ENCODE assay signal across 19 cellular contexts in the genomic region with DNA sequence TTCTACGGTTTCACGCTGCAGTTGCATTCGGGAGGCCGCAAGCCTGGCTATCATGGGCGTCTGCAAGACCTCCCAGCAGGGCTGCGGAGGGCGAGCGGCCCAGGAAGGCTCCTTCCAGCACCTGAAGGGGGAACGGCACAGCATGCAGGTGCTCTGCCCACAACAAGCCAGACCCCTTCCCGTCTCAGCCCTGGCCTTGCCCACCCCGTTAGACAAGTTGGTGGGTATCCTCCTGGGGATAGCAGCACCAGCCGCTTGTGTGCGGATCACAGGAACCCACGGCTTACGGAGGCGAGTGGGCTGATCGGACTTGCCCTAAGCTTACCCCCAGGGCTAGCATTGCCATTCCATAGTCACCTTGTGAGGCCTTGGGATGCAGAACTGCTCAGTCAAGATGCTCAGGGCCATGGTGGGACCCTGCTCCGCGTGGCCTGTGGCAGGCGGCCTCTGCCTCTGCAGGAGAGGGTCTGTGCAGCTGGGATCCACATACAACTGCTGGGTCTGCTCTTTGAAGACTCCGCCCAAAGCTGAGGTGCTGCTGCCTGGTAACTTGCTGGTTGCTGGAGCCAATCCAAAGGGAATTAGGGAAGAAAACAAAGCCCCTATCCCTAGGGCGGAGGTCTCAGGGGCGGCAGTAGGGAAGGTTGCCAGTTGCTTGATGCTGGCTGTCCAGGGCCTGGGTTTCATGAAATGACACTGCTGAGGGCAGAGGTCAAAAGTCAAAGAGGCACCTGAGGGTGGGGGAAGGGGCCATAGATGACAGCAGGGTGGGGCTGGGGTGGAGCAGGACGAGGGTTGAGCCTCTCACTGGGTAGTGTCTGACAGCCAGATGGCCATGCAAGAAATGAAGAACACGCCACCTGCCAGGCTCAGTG. TPM values are rescaled to one million over a fixed set of nuclear protein-coding genes. Genes with fewer than 3 reads are reported as not detected.
A peak's percentile ranks its signal among the peaks of the same experiment; 100 is the strongest.
DNase-seq lines count a peak whose midpoint lies in the region; ATAC-seq, FAIRE-seq and TF ChIP-seq lines count a peak whose summit lies in the region.
"Had no signal": no experiment of that assay in that cellular context is flagged by ENCODE, and none has a peak within 500 bp of the region (broad histone marks: within the 10 kb centered on the region; RNA-seq: fewer than 3 reads in every experiment).

No MANE protein-coding gene starts in this region.

- intact Hi-C loops in mucosa of descending colon (cut with DNase I, micrococcal nuclease), result no loop called here

- ATAC-seq in mucosa of descending colon, result peak; percentile 43
- ATAC-seq in HG02840 (IDR thresholded peaks at IDR 0.05; ENCODE audit: low FRiP score, unreplicated experiment), result no peak

- H3K9me3 ChIP-seq in Peyer's patch (no peaks in the 10 kb centered on the region), mucosa of descending colon (no peaks in the 10 kb centered on the region), hepatocyte (ENCODE audit: low read depth) (no peaks in the 10 kb centered on the region)

- H3K4me3 ChIP-seq in Peyer's patch, result no peak overlapping the region
- H3K4me3 ChIP-seq in mucosa of descending colon, result no peak overlapping the region
- H3K4me3 ChIP-seq in hepatocyte, result no peak overlapping the region

- H3K27ac ChIP-seq in Peyer's patch, result no peak overlapping the region
- H3K27ac ChIP-seq in hepatocyte, result no peak overlapping the region

- H3K27me3 ChIP-seq in Peyer's patch (no peaks in the 10 kb centered on the region), hepatocyte (peaks cover 45% of the 10 kb centered on the region)

- no peak for TF ChIP-seq POLR2A in GM12891 (IDR thresholded peaks at IDR 0.05; ENCODE audit: low read depth, low read length)
- TF ChIP-seq POLR2A in Peyer's patch (IDR thresholded peaks at IDR 0.05), result no peak

- H3K36me3 ChIP-seq in Peyer's patch (no peaks in the 10 kb centered on the region), mucosa of descending colon (ENCODE audit: low read depth) (no peaks in the 10 kb centered on the region), hepatocyte (replicated peaks; ENCODE audit: insufficient read depth, low read depth) (no peaks in the 10 kb centered on the region)

- H3K79me2 ChIP-seq in hepatocyte, result peaks cover 11% of the 10 kb centered on the region

- TF ChIP-seq CTCF in Peyer's patch (IDR thresholded peaks at IDR 0.05) (no peak), mucosa of descending colon (IDR thresholded peaks at IDR 0.05) (no peak), hepatocyte (IDR thresholded peaks at IDR 0.05; ENCODE audit: poor library complexity) (no peak)

- 88% methylated on average over 25 of the region's 25 CpGs for WGBS in hepatocyte (ENCODE audit: low lambda C conversion rate, missing lambda C conversion rate)

- no peak overlapping the region for H3K4me2 ChIP-seq in hepatocyte

- H3K4me1 ChIP-seq in Peyer's patch (peaks cover 0 to 66% (median 0%) of the 10 kb centered on the region in 4 donors), mucosa of descending colon (ENCODE audit: low read depth) (peaks cover 28% of the 10 kb centered on the region), hepatocyte (ENCODE audit: insufficient read depth) (no peaks in the 10 kb centered on the region)

- no peak for FAIRE-seq in GM12891 (lab: Jason Lieb, UNC)

- DNase-seq in 8988T, result peak; percentile 21
- DNase-seq in GM12891 (ENCODE audit: insufficient read length, low spot score), result peak; percentile 5
- DNase-seq in Peyer's patch, result peak in 2 of 3 donors; percentile 71 to 80
- DNase-seq in mucosa of descending colon, result peak in 2 of 3 donors; percentile 58 to 63
- DNase-seq in activated CD4-positive, alpha-beta T cell treated with anti-CD3 and anti-CD28 coated beads, Interleukin-2, amount 50 U/mL, for 48 hours, result no peak
- DNase-seq in NCI-H226, result no peak
- no peak for DNase-seq in hepatocyte (ENCODE audit: low spot score)
- DNase-seq: activated CD8-positive, alpha-beta memory T cell treated with anti-CD3 and anti-CD28 coated beads for 24 hours; activated naive CD4-positive, alpha-beta T cell treated with anti-CD3 and anti-CD28 coated beads, Interleukin-2, amount 50 U/mL, for 16 hours; cerebellar nuclear complex; hippocampal formation; mesendoderm; NCI-H2227 treated with DMSO at 0.1 percent for 48 hours; SHP77; stimulated activated CD4-positive, alpha-beta T cell treated with anti-CD3 and anti-CD28 coated beads, Interleukin-2, amount 100 ng/mL, for 48 hours; stimulated activated naive CD4-positive, alpha-beta T cell; T1000 had no signal

- no peak overlapping the region for H2AFZ ChIP-seq in hepatocyte

- H3K9me2 ChIP-seq in hepatocyte (replicated peaks; ENCODE audit: insufficient read depth), result no peaks in the 10 kb centered on the region

- H4K20me1 ChIP-seq in hepatocyte (ENCODE audit: insufficient read depth, poor library complexity, severe bottlenecking), result peaks cover 2% of the 10 kb centered on the region

TF ChIP-seq in GM12891, 5 proteins besides CTCF, POLR2A, EP300 and RAD21:
- TF ChIP-seq POU2F2 (IDR thresholded peaks at IDR 0.05; ENCODE audit: low read depth, low read length), result no peak
- TF ChIP-seq SPI1 (IDR thresholded peaks at IDR 0.05; ENCODE audit: low read depth, low read length), result no peak
- TF ChIP-seq TAF1 (IDR thresholded peaks at IDR 0.05; ENCODE audit: low read depth, low read length), result no peak
TF ChIP-seq in GM12891: peak in this region for 0.

RNA-seq across cellular contexts. Expression of a gene that starts 1.4 kb away (rescaled TPM):
- polyA plus RNA-seq in GM12891 (2012; ENCODE audit: low read depth, missing spikeins), result not detected
- 100 to 1,000 TPM in 1 of 4 donors, 10 to 100 TPM in 3; 39.8 to 110 (median 73.2) TPM for total RNA-seq in Peyer's patch
- total RNA-seq in mucosa of descending colon, result 10 to 100 TPM; 43.6 to 64.1 (median 52.4) TPM
- total RNA-seq in hepatocyte, result 8.7 and 9.0 TPM in 2 replicates
- polyA plus RNA-seq in hepatocyte, result 9.8 and 12.5 TPM in 2 replicates

RNA-seq across cellular contexts. Expression of a gene that starts 52.1 kb away (rescaled TPM):
- not detected for polyA plus RNA-seq in GM12891 (2012; ENCODE audit: low read depth, missing spikeins)
- total RNA-seq in Peyer's patch (not detected), mucosa of descending colon (not detected), hepatocyte (not detected in 2 replicates)
- polyA plus RNA-seq in hepatocyte, result not detected in 2 replicates
- total RNA-seq: epithelial cell of proximal tubule had no signal

Comparison
In these comparisons a context has a peak if more than half of its experiments do, and no peak if none do; other contexts are left out.
1. DNase-seq: peak in 8988T (single experiment), GM12891 (single experiment), Peyer's patch (2 of 3) and mucosa of descending colon (2 of 3); none in activated CD4-positive, alpha-beta T cell treated with anti-CD3 and anti-CD28 coated beads, Interleukin-2, amount 50 U/mL, for 48 hours (0 of 2), NCI-H226 (single experiment) and hepatocyte (single experiment).